1 cellular context compared by ENCODE assay signal in the genomic region with DNA sequence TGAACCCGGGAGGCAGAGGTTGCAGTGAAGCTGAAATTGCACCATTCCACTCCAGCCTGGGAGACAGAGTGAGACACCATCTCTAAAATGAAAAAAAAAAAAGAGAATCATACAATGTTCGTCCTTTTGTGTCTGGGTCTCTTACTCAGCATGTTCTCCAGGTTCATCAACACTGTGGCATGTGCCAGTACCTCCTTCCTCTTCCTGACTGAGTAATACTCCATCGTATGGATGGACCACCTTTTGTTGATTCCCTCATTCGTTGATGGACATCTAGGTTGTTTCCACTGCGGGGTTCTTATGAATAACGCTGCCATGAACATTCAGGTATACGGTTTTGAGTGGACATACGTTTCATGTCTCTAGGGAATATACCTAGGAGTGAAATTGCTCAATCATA.
TF ChIP-seq lines count a peak whose summit lies in the region.

No MANE protein-coding gene starts in this region.

TF ChIP-seq in H1, 55 proteins besides CTCF, POLR2A, EP300 and RAD21:
- 0 out of 2 replicates have a peak, but pooled peaks have one; percentile 21 for TF ChIP-seq CEBPB (IDR thresholded peaks at IDR 0.05; ENCODE audit: low read depth, low read length)
- no peak for TF ChIP-seq SP2 (IDR thresholded peaks at IDR 0.05; ENCODE audit: low read length)
